Comparison of ENCODE assay signal across 10 cellular contexts in genomic region chr14:24368215-24368561, GRCh38. TPM values are rescaled to one million over a fixed set of nuclear protein-coding genes. Genes with fewer than 3 reads are reported as not detected.
DNase-seq lines count a peak whose midpoint lies in the region; ATAC-seq and TF ChIP-seq lines count a peak whose summit lies in the region.
"Had no signal": no experiment of that assay in that cellular context is flagged by ENCODE, and none has a peak within 500 bp of the region (broad histone marks: within the 10 kb centered on the region; RNA-seq: fewer than 3 reads in every experiment).

No MANE protein-coding gene starts in this region.

- H3K9me3 Mint-ChIP-seq in activated naive CD4-positive, alpha-beta T cell treated with anti-CD3 and anti-CD28 coated beads, Interleukin-2, amount 50 U/mL, for 24 hours = no peaks in the 10 kb centered on the region
- no peaks in the 10 kb centered on the region for H3K9me3 Mint-ChIP-seq in mesothelial cell of epicardium
- H3K9me3 Mint-ChIP-seq: activated CD4-positive, alpha-beta T cell treated with anti-CD3 and anti-CD28 coated beads, Interleukin-2, amount 10 ng/mL, durations not matched to agents 7 days and 5 days had no signal

- peaks cover 23% of the 10 kb centered on the region for H3K4me1 ChIP-seq in upper lobe of right lung

- no peaks in the 10 kb centered on the region for H3K9me3 ChIP-seq in upper lobe of right lung
- H3K9me3 ChIP-seq: Caco-2 had no signal

- H3K36me3 ChIP-seq in upper lobe of right lung = no peaks in the 10 kb centered on the region

- no peaks in the 10 kb centered on the region for H3K36me3 Mint-ChIP-seq in activated naive CD4-positive, alpha-beta T cell treated with anti-CD3 and anti-CD28 coated beads, Interleukin-2, amount 50 U/mL, for 24 hours
- peaks cover 10% of the 10 kb centered on the region for H3K36me3 Mint-ChIP-seq in mesothelial cell of epicardium

- no peak for DNase-seq in activated naive CD4-positive, alpha-beta T cell treated with anti-CD3 and anti-CD28 coated beads, Interleukin-2, amount 50 U/mL, for 16 hours
- DNase-seq in cardiac fibroblast (ENCODE audit: low read depth in 2 of 2) = no peak
- no peak for DNase-seq in mesothelial cell of epicardium (ENCODE audit: low spot score in 2 of 2, unreplicated experiment in 2 of 2)
- DNase-seq in upper lobe of right lung = no peak
- no peak for DNase-seq in activated CD8-positive, alpha-beta memory T cell treated with anti-CD3 and anti-CD28 coated beads, Interleukin-2, amount 50 U/mL, for 4 hours
- DNase-seq in NCI-H2029 (lab: John Stamatoyannopoulos, UW) = no peak
- DNase-seq: activated CD4-positive, alpha-beta T cell treated with anti-CD3 and anti-CD28 coated beads, Interleukin-2, amount 10 ng/mL, durations not matched to agents 7 days and 5 days had no signal

- H3K4me1 Mint-ChIP-seq in activated naive CD4-positive, alpha-beta T cell treated with anti-CD3 and anti-CD28 coated beads, Interleukin-2, amount 50 U/mL, for 24 hours = peaks cover 28% of the 10 kb centered on the region
- peaks cover 52% of the 10 kb centered on the region for H3K4me1 Mint-ChIP-seq in mesothelial cell of epicardium

- H3K27ac ChIP-seq in upper lobe of right lung = peak overlapping the region; percentile 69

- TF ChIP-seq CTCF in cardiac fibroblast (IDR thresholded peaks at IDR 0.05; ENCODE audit: low read depth, low read length) = no peak
- TF ChIP-seq CTCF in mesothelial cell of epicardium (IDR thresholded peaks at IDR 0.05; ENCODE audit: unreplicated experiment) = no peak
- TF ChIP-seq CTCF in upper lobe of right lung (IDR thresholded peaks at IDR 0.05) = no peak

- no peak overlapping the region for H3K27ac Mint-ChIP-seq in activated naive CD4-positive, alpha-beta T cell treated with anti-CD3 and anti-CD28 coated beads, Interleukin-2, amount 50 U/mL, for 24 hours
- H3K27ac Mint-ChIP-seq in mesothelial cell of epicardium = peak overlapping the region; percentile 99
- H3K27ac Mint-ChIP-seq: activated CD4-positive, alpha-beta T cell treated with anti-CD3 and anti-CD28 coated beads, Interleukin-2, amount 10 ng/mL, durations not matched to agents 7 days and 5 days had no signal

- no peaks in the 10 kb centered on the region for H3K27me3 ChIP-seq in upper lobe of right lung

- peaks cover 31% of the 10 kb centered on the region for H3K27me3 Mint-ChIP-seq in activated naive CD4-positive, alpha-beta T cell treated with anti-CD3 and anti-CD28 coated beads, Interleukin-2, amount 50 U/mL, for 24 hours
- H3K27me3 Mint-ChIP-seq in mesothelial cell of epicardium (ENCODE audit: low read depth) = no peaks in the 10 kb centered on the region

- peak overlapping the region; percentile 70 for H3K4me3 Mint-ChIP-seq in activated naive CD4-positive, alpha-beta T cell treated with anti-CD3 and anti-CD28 coated beads, Interleukin-2, amount 50 U/mL, for 24 hours
- H3K4me3 Mint-ChIP-seq in mesothelial cell of epicardium = peak overlapping the region; percentile 89
- H3K4me3 Mint-ChIP-seq: activated CD4-positive, alpha-beta T cell treated with anti-CD3 and anti-CD28 coated beads, Interleukin-2, amount 10 ng/mL, durations not matched to agents 7 days and 5 days had no signal

- ATAC-seq in upper lobe of right lung (no peak), HG03439 (IDR thresholded peaks at IDR 0.05; ENCODE audit: unreplicated experiment) (no peak)

- H3K4me3 ChIP-seq in cardiac fibroblast (replicated peaks in 1 of 2; ENCODE audit: low read depth in 2 of 2, low read length in 2 of 2) (peak overlapping the region; percentile 83 to 88), upper lobe of right lung (peak overlapping the region; percentile 56)

- intact Hi-C loops in upper lobe of right lung (cut with DNase I) = loop anchor here (5.0 kb wide), 1 partner anchor 59 kb away; the partner anchor contains the start of genes CBLN3 and KHNYN

RNA-seq across cellular contexts. Expression of gene NFATC4, which starts 0.2 kb away (rescaled TPM):
- 291 to 298 TPM (median 292 TPM) in 3 replicates for total RNA-seq in mesothelial cell of epicardium
- 42.5 TPM for total RNA-seq in upper lobe of right lung
- total RNA-seq: activated CD4-positive, alpha-beta T cell treated with anti-CD3 and anti-CD28 coated beads, Interleukin-2, amount 10 ng/mL, durations not matched to agents 7 days and 5 days had no signal

RNA-seq across cellular contexts. Expression of gene RIPK3, which starts 28.4 kb away (rescaled TPM):
- total RNA-seq in mesothelial cell of epicardium = 1.9 to 2.2 TPM (median 2.0 TPM) in 3 replicates
- total RNA-seq in upper lobe of right lung = 23.4 TPM

RNA-seq across cellular contexts. Expression of gene NYNRIN, which starts 30.6 kb away (rescaled TPM):
- total RNA-seq in mesothelial cell of epicardium = 171 to 173 TPM (median 173 TPM) in 3 replicates
- 16.6 TPM for total RNA-seq in upper lobe of right lung

RNA-seq across cellular contexts. Expression of gene ADCY4, which starts 33.3 kb away (rescaled TPM):
- 2.8 to 3.4 TPM (median 3.4 TPM) in 3 replicates for total RNA-seq in mesothelial cell of epicardium
- total RNA-seq in upper lobe of right lung = 54.5 TPM

RNA-seq across cellular contexts. Expression of gene LTB4R, which starts 56.9 kb away (rescaled TPM):
- 10.7 to 11.8 TPM (median 11.1 TPM) in 3 replicates for total RNA-seq in mesothelial cell of epicardium
- total RNA-seq in upper lobe of right lung = 9.8 TPM
